In genomic region chr13:24271611-24272451, GRCh38 we compare ENCODE assay signal across 9 cellular contexts. TPM values are rescaled to one million over a fixed set of nuclear protein-coding genes. Genes with fewer than 3 reads are reported as not detected.
DNase-seq lines count a peak whose midpoint lies in the region; ATAC-seq and TF ChIP-seq lines count a peak whose summit lies in the region.
"Had no signal": no experiment of that assay in that cellular context is flagged by ENCODE, and none has a peak within 500 bp of the region (broad histone marks: within the 10 kb centered on the region; RNA-seq: fewer than 3 reads in every experiment).

No MANE protein-coding gene starts in this region.

- H3K27ac ChIP-seq in A673 (ENCODE audit: low read depth, low read length, poor library complexity, severe bottlenecking) (peak overlapping the region; percentile 97), body of pancreas (peak overlapping the region; percentile 55 to 92 (median 82)), skeletal muscle tissue (ENCODE audit: low read depth, low read length) (peak overlapping the region; percentile 78)
- H3K27ac ChIP-seq: C4-2B had no signal

- CTCF ChIA-PET in A673 (lab: Charles Lee) = no interaction called here

- peak overlapping the region; percentile 96 for H3K27ac Mint-ChIP-seq in T-helper 2 cell treated with Interferon-gamma antibody and Interleukin-4, amounts not matched to agents 5 μg/mL and 100 μg/mL, for 36 hours

- BruUV-seq in A673 (replicated peaks; lab: Mats Ljungman, UMichigan) = no TSS peak

- H3K27me3 Mint-ChIP-seq in T-helper 2 cell treated with Interferon-gamma antibody and Interleukin-4, amounts not matched to agents 5 μg/mL and 100 μg/mL, for 36 hours (ENCODE audit: low read depth) = peaks cover 2% of the 10 kb centered on the region

- intact Hi-C loops in A673 (cut with micrococcal nuclease; ENCODE audit: unreplicated experiment) = loop anchor here (2.0 kb wide), 1 partner anchor 39 kb away; no protein-coding TSS in a partner anchor
- intact Hi-C loops in body of pancreas (cut with DNase I) = no loop called here

- H3K9me3 Mint-ChIP-seq in T-helper 2 cell treated with Interferon-gamma antibody and Interleukin-4, amounts not matched to agents 5 μg/mL and 100 μg/mL, for 36 hours = no peaks in the 10 kb centered on the region

- TF ChIP-seq CTCF in A673 (conservative IDR thresholded peaks at IDR 0.05; ENCODE audit: low read depth, low read length) = no peak
- no peak for TF ChIP-seq CTCF in body of pancreas (IDR thresholded peaks at IDR 0.05)

- H3K36me3 ChIP-seq in A673 (ENCODE audit: insufficient read depth, low read length, poor library complexity, severe bottlenecking) (no peaks in the 10 kb centered on the region), body of pancreas (replicated peaks in 1 of 2; ENCODE audit: insufficient read depth in 1 of 2, low read depth in 2 of 2) (no peaks in the 10 kb centered on the region), skeletal muscle tissue (ENCODE audit: control insufficient read depth in 3 of 3, insufficient read depth in 3 of 3, low read length in 3 of 3) (no peaks in the 10 kb centered on the region)

- H3K4me3 Mint-ChIP-seq in T-helper 2 cell treated with Interferon-gamma antibody and Interleukin-4, amounts not matched to agents 5 μg/mL and 100 μg/mL, for 36 hours = peak overlapping the region; percentile 90

- peaks cover 43% of the 10 kb centered on the region for H3K4me1 ChIP-seq in A673 (ENCODE audit: insufficient read depth, low read length, poor library complexity, severe bottlenecking)
- H3K4me1 ChIP-seq in body of pancreas = peaks cover 64% of the 10 kb centered on the region
- H3K4me1 ChIP-seq in skeletal muscle tissue (ENCODE audit: control insufficient read depth in 3 of 3, insufficient read depth in 3 of 3, low read length in 3 of 3) = peaks cover 18 to 28% (median 21%) of the 10 kb centered on the region in 3 donors

- POLR2A ChIA-PET in A673 (lab: Charles Lee; ENCODE audit: low non-redundant PET) = no interaction called here

- peak overlapping the region; percentile 58 to 76 (median 59) for H3K9ac ChIP-seq in skeletal muscle tissue (ENCODE audit: low read depth in 1 of 3, low read length in 3 of 3)

- H3K9me3 ChIP-seq in A673 (ENCODE audit: low read depth, low read length, poor library complexity, severe bottlenecking) (no peaks in the 10 kb centered on the region), body of pancreas (no peaks in the 10 kb centered on the region), skeletal muscle tissue (ENCODE audit: control insufficient read depth in 3 of 3, low read length in 3 of 3) (no peaks in the 10 kb centered on the region)

- peaks cover 72% of the 10 kb centered on the region for H3K4me1 Mint-ChIP-seq in T-helper 2 cell treated with Interferon-gamma antibody and Interleukin-4, amounts not matched to agents 5 μg/mL and 100 μg/mL, for 36 hours (ENCODE audit: low read depth)

- ATAC-seq in GM19035 (IDR thresholded peaks at IDR 0.05; ENCODE audit: unreplicated experiment) (peak; percentile 46), HG03139 (IDR thresholded peaks at IDR 0.05; ENCODE audit: unreplicated experiment) (peak; percentile 37), body of pancreas (peak; percentile 83)

- WGBS in body of pancreas, 2 donors = 5 to 9% methylated on average over 23 to 25 of the region's 25 CpGs

- H3K27me3 ChIP-seq in A673 (replicated peaks; ENCODE audit: insufficient read depth, low read depth, low read length, poor library complexity) = no peaks in the 10 kb centered on the region
- no peaks in the 10 kb centered on the region for H3K27me3 ChIP-seq in body of pancreas
- H3K27me3 ChIP-seq in skeletal muscle tissue (ENCODE audit: control insufficient read depth in 3 of 3, insufficient read depth in 3 of 3, low read length in 3 of 3) = peaks cover 6 to 9% (median 7%) of the 10 kb centered on the region in 3 donors

- peak in 2 of 3 donors; percentile 51 to 56 for TF ChIP-seq POLR2A in body of pancreas (IDR thresholded peaks at IDR 0.05)

- H3K36me3 Mint-ChIP-seq in T-helper 2 cell treated with Interferon-gamma antibody and Interleukin-4, amounts not matched to agents 5 μg/mL and 100 μg/mL, for 36 hours (ENCODE audit: low read depth) = peaks cover 23% of the 10 kb centered on the region

- DNase-seq in A673 (ENCODE audit: low spot score) (peak; percentile 78), body of pancreas (peak; percentile 86 to 92 (median 90)), inferior parietal cortex (ENCODE audit: extremely low spot score) (peak; percentile 77), NCI-H2107 (lab: John Stamatoyannopoulos, UW) (no peak)
- DNase-seq in T-helper 2 cell treated with Interferon-gamma antibody and Interleukin-4, amounts not matched to agents 5 μg/mL and 100 μg/mL, for 36 hours (ENCODE audit: low spot score) = peak; percentile 62

- H3K4me3 ChIP-seq in A673 (ENCODE audit: low read depth, low read length, poor library complexity, severe bottlenecking) (peak overlapping the region; percentile 53), body of pancreas (no peak overlapping the region), skeletal muscle tissue (ENCODE audit: low read length in 3 of 3) (peak overlapping the region; percentile 58 to 82 (median 70))

RNA-seq across cellular contexts. Expression of gene C1QTNF9, which starts 37.5 kb away (rescaled TPM):
- total RNA-seq in A673 (2021) = 0.34 TPM in 1 of 2 replicates, not detected in the other
- 1 to 10 TPM in 1 of 2 donors, under 1 TPM in 1; 0.78 to 4.3 TPM for total RNA-seq in body of pancreas
- 2.6 TPM for total RNA-seq in skeletal muscle tissue

Comparison
In these comparisons a context has a peak if more than half of its experiments do, and no peak if none do; other contexts are left out.
1. H3K4me3 ChIP-seq: peak in A673 (single experiment) and skeletal muscle tissue (3 of 3); none in body of pancreas (0 of 2).
2. Peak in every context shown above with its lines, with median percentiles within 50 percentile points of each other: H3K27ac ChIP-seq and ATAC-seq.